Comparison of ENCODE assay signal across 14 cellular contexts in the genomic region with DNA sequence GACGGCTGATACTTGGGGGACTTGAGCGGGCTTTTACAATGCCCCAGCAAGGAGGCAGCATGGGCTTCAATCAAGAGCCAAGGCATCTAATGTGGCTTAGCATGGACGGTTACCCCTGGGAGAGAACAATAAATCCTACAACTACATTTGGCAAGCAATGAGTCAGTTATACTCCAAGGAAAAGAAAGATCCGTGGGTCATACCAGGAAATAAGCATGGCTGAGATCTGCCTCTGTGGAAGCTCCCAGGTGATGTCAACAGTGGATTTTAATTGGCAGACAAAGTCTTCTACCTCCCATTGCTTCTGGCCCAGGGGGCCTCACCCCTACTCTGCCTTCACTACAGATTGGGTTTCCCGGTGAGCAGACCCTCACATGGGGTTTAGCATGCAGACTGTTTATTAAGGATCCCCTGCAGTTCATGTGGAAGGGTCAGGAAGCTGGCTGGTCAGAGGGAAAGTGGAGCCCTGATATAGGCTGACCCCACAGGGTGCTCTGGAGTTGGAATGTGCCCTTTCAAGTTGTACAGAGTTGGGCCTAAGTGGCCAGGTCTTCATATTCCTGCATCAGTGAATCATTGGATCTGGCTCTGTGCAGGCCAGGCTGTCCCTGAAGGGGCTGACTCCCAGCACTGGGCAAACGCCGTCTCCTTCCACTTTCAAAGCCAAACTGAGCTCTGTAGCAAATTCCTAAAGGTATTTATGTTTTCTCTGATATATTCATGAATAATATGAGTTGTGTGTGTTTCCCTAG.
DNase-seq lines count a peak whose midpoint lies in the region; TF ChIP-seq lines count a peak whose summit lies in the region.
"Had no signal": no experiment of that assay in that cellular context is flagged by ENCODE, and none has a peak within 500 bp of the region (broad histone marks: within the 10 kb centered on the region; RNA-seq: fewer than 3 reads in every experiment).

No MANE protein-coding gene starts in this region.

- H3K9me2 ChIP-seq in neural cell (ENCODE audit: insufficient read depth, low read length), result no peaks in the 10 kb centered on the region

- no peak for TF ChIP-seq RAD21 in neural cell (conservative IDR thresholded peaks at IDR 0.05)

- no peak overlapping the region for H3K4me3 ChIP-seq in epithelial cell of esophagus (ENCODE audit: low read length)
- H3K4me3 ChIP-seq in neural cell (ENCODE audit: low read length), result no peak overlapping the region
- H3K4me3 ChIP-seq: BLaER1 treated with 17β-estradiol and CSF1 and Interleukin-3, amounts not matched to agents 10 nM and 100 nM had no signal

- H4K20me1 ChIP-seq in neural cell (ENCODE audit: insufficient read depth), result no peaks in the 10 kb centered on the region
- H4K20me1 ChIP-seq: BLaER1 treated with 17β-estradiol and CSF1 and Interleukin-3, amounts not matched to agents 10 nM and 100 nM had no signal

- H3K4me1 Mint-ChIP-seq in activated naive CD4-positive, alpha-beta T cell treated with anti-CD3 and anti-CD28 coated beads, Interleukin-2, amount 10 ng/mL, durations not matched to agents 7 days and 5 days, result no peaks in the 10 kb centered on the region
- H3K4me1 Mint-ChIP-seq: CD4-positive, CD25-positive, alpha-beta regulatory T cell had no signal

- DNase-seq in M059J (ENCODE audit: low read depth) (peak; percentile 48), epithelial cell of esophagus (ENCODE audit: low read depth) (peak; percentile 59), renal cortical epithelial cell (ENCODE audit: low read depth) (peak; percentile 3), NCI-H446 (lab: John Stamatoyannopoulos, UW) (no peak)
- DNase-seq in activated naive CD4-positive, alpha-beta T cell treated with anti-CD3 and anti-CD28 coated beads, Interleukin-2, amount 10 ng/mL, durations not matched to agents 7 days and 5 days, result no peak
- DNase-seq in activated effector memory CD4-positive, alpha-beta T cell treated with anti-CD3 and anti-CD28 coated beads, Interleukin-2, amount 50 U/mL, for 16 hours, result no peak
- DNase-seq: 8988T; ACHN; CD4-positive, CD25-positive, alpha-beta regulatory T cell; DMS53; GF-D8; HCEC 1CT had no signal

- H3K79me2 ChIP-seq in neural cell (replicated peaks; ENCODE audit: insufficient read depth, low read length), result no peaks in the 10 kb centered on the region

- no peak overlapping the region for H2AFZ ChIP-seq in neural cell (ENCODE audit: low read depth, low read length)

- no peak for TF ChIP-seq EP300 in neural cell (conservative IDR thresholded peaks at IDR 0.05; ENCODE audit: poor library complexity, severe bottlenecking)

- no peak overlapping the region for H3K4me3 Mint-ChIP-seq in activated naive CD4-positive, alpha-beta T cell treated with anti-CD3 and anti-CD28 coated beads, Interleukin-2, amount 10 ng/mL, durations not matched to agents 7 days and 5 days
- H3K4me3 Mint-ChIP-seq: CD4-positive, CD25-positive, alpha-beta regulatory T cell had no signal

- no peak overlapping the region for H3K9ac ChIP-seq in neural cell (ENCODE audit: low read length)
- H3K9ac ChIP-seq: BLaER1 treated with 17β-estradiol and CSF1 and Interleukin-3, amounts not matched to agents 10 nM and 100 nM had no signal

- H3K9me3 ChIP-seq in neural cell (ENCODE audit: low read length), result no peaks in the 10 kb centered on the region
- H3K9me3 ChIP-seq: BLaER1 treated with 17β-estradiol and CSF1 and Interleukin-3, amounts not matched to agents 10 nM and 100 nM had no signal

- H3K36me3 Mint-ChIP-seq in activated naive CD4-positive, alpha-beta T cell treated with anti-CD3 and anti-CD28 coated beads, Interleukin-2, amount 10 ng/mL, durations not matched to agents 7 days and 5 days, result no peaks in the 10 kb centered on the region
- H3K36me3 Mint-ChIP-seq: CD4-positive, CD25-positive, alpha-beta regulatory T cell had no signal

- peaks cover 9% of the 10 kb centered on the region for H3K27me3 Mint-ChIP-seq in activated naive CD4-positive, alpha-beta T cell treated with anti-CD3 and anti-CD28 coated beads, Interleukin-2, amount 10 ng/mL, durations not matched to agents 7 days and 5 days
- H3K27me3 Mint-ChIP-seq: CD4-positive, CD25-positive, alpha-beta regulatory T cell had no signal

- H3K9me3 Mint-ChIP-seq in activated naive CD4-positive, alpha-beta T cell treated with anti-CD3 and anti-CD28 coated beads, Interleukin-2, amount 10 ng/mL, durations not matched to agents 7 days and 5 days, result no peaks in the 10 kb centered on the region

- no peak overlapping the region for H3K27ac Mint-ChIP-seq in activated naive CD4-positive, alpha-beta T cell treated with anti-CD3 and anti-CD28 coated beads, Interleukin-2, amount 10 ng/mL, durations not matched to agents 7 days and 5 days
- H3K27ac Mint-ChIP-seq: CD4-positive, CD25-positive, alpha-beta regulatory T cell had no signal

- H3F3A ChIP-seq in neural cell (ENCODE audit: insufficient read depth, low read length, poor library complexity, severe bottlenecking), result no peaks in the 10 kb centered on the region

- H3K27me3 ChIP-seq in neural cell (ENCODE audit: insufficient read depth, low read depth, low read length), result no peaks in the 10 kb centered on the region
- H3K27me3 ChIP-seq: BLaER1 treated with 17β-estradiol and CSF1 and Interleukin-3, amounts not matched to agents 10 nM and 100 nM had no signal

- CTCF ChIA-PET in activated naive CD4-positive, alpha-beta T cell treated with anti-CD3 and anti-CD28 coated beads, Interleukin-2, amount 10 ng/mL, durations not matched to agents 7 days and 5 days (lab: Charles Lee), result interaction anchor here (0.7 kb wide), 1 partner anchor 20 kb away, joined by 3 read pairs; no protein-coding TSS in a partner anchor

- peak overlapping the region; percentile 4 for H3K27ac ChIP-seq in neural cell (ENCODE audit: low read length)
- H3K27ac ChIP-seq: BLaER1 treated with 17β-estradiol and CSF1 and Interleukin-3, amounts not matched to agents 10 nM and 100 nM had no signal

- no peaks in the 10 kb centered on the region for H3K36me3 ChIP-seq in neural cell (ENCODE audit: insufficient read depth, low read length)
- H3K36me3 ChIP-seq: BLaER1 treated with 17β-estradiol and CSF1 and Interleukin-3, amounts not matched to agents 10 nM and 100 nM had no signal

- no peak overlapping the region for H3K4me2 ChIP-seq in neural cell (ENCODE audit: low read length)
- H3K4me2 ChIP-seq: BLaER1 treated with 17β-estradiol and CSF1 and Interleukin-3, amounts not matched to agents 10 nM and 100 nM had no signal

- TF ChIP-seq CTCF in epithelial cell of esophagus (IDR thresholded peaks at IDR 0.05; ENCODE audit: insufficient read depth, low read depth, low read length, missing control alignments) (no peak), neural cell (IDR thresholded peaks at IDR 0.05; ENCODE audit: poor library complexity, severe bottlenecking) (no peak)

TF ChIP-seq in neural cell, 6 proteins besides CTCF, POLR2A, EP300 and RAD21:
- TF ChIP-seq, protein P1, sequence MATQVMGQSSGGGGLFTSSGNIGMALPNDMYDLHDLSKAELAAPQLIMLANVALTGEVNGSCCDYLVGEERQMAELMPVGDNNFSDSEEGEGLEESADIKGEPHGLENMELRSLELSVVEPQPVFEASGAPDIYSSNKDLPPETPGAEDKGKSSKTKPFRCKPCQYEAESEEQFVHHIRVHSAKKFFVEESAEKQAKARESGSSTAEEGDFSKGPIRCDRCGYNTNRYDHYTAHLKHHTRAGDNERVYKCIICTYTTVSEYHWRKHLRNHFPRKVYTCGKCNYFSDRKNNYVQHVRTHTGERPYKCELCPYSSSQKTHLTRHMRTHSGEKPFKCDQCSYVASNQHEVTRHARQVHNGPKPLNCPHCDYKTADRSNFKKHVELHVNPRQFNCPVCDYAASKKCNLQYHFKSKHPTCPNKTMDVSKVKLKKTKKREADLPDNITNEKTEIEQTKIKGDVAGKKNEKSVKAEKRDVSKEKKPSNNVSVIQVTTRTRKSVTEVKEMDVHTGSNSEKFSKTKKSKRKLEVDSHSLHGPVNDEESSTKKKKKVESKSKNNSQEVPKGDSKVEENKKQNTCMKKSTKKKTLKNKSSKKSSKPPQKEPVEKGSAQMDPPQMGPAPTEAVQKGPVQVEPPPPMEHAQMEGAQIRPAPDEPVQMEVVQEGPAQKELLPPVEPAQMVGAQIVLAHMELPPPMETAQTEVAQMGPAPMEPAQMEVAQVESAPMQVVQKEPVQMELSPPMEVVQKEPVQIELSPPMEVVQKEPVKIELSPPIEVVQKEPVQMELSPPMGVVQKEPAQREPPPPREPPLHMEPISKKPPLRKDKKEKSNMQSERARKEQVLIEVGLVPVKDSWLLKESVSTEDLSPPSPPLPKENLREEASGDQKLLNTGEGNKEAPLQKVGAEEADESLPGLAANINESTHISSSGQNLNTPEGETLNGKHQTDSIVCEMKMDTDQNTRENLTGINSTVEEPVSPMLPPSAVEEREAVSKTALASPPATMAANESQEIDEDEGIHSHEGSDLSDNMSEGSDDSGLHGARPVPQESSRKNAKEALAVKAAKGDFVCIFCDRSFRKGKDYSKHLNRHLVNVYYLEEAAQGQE (IDR thresholded peaks at IDR 0.05; ENCODE audit: borderline replicate concordance), result no peak
- TF ChIP-seq POLR2AphosphoS5 (IDR thresholded peaks at IDR 0.05) (no peak), TAF1 (IDR thresholded peaks at IDR 0.05; ENCODE audit: low read depth) (no peak), EZH2 (IDR thresholded peaks at IDR 0.05; ENCODE audit: borderline replicate concordance, insufficient read depth, low read length, poor library complexity, severe bottlenecking) (no peak), MXI1 (conservative IDR thresholded peaks at IDR 0.05; ENCODE audit: poor library complexity, severe bottlenecking) (no peak), SMC3 (conservative IDR thresholded peaks at IDR 0.05; ENCODE audit: poor library complexity) (no peak)

Comparison
In these comparisons a context has a peak if more than half of its experiments do, and no peak if none do; other contexts are left out.
1. DNase-seq: peak in M059J (single experiment), epithelial cell of esophagus (single experiment) and renal cortical epithelial cell (single experiment); none in NCI-H446 (0 of 2), activated naive CD4-positive, alpha-beta T cell treated with anti-CD3 and anti-CD28 coated beads, Interleukin-2, amount 10 ng/mL, durations not matched to agents 7 days and 5 days (single experiment) and activated effector memory CD4-positive, alpha-beta T cell treated with anti-CD3 and anti-CD28 coated beads, Interleukin-2, amount 50 U/mL, for 16 hours (single experiment).